In genomic region chr15:40787344-40787841, GRCh38 we compare ENCODE assay signal across 8 cellular contexts. TPM values are rescaled to one million over a fixed set of nuclear protein-coding genes. Genes with fewer than 3 reads are reported as not detected.
DNase-seq lines count a peak whose midpoint lies in the region; ATAC-seq and TF ChIP-seq lines count a peak whose summit lies in the region.

No MANE protein-coding gene starts in this region.

- TF ChIP-seq CTCF in 22Rv1 (IDR thresholded peaks at IDR 0.05) = no peak
- no peak for TF ChIP-seq CTCF in astrocyte of the spinal cord (IDR thresholded peaks at IDR 0.05; ENCODE audit: low read depth, low read length)
- TF ChIP-seq CTCF in transverse colon (IDR thresholded peaks at IDR 0.05) = no peak

- H3K27me3 ChIP-seq in mucosa of rectum (ENCODE audit: control insufficient read depth in 2 of 2, insufficient read depth in 2 of 2, low read length in 2 of 2) (no peaks in the 10 kb centered on the region), transverse colon (no peaks in the 10 kb centered on the region)

- TF ChIP-seq EP300 in Ishikawa (IDR thresholded peaks at IDR 0.05; ENCODE audit: borderline replicate concordance) (peak; percentile 98), transverse colon (IDR thresholded peaks at IDR 0.05; ENCODE audit: low read depth) (peak; percentile 20)

- no peak for ATAC-seq in HG02840 (IDR thresholded peaks at IDR 0.05; ENCODE audit: low FRiP score, unreplicated experiment)
- ATAC-seq in GM18873 (IDR thresholded peaks at IDR 0.05; ENCODE audit: low FRiP score, unreplicated experiment) = no peak

- in situ Hi-C loops in astrocyte of the spinal cord (cut with HindIII; ENCODE audit: low sequenced_read_pairs) (no loop called here), transverse colon (cut with MboI; ENCODE audit: low pct_ligation_motif_present in 1 of 4, low pct_unique_long_range_greater_than_20kb in 1 of 4, low sequenced_read_pairs in 3 of 4) (no loop called here)

- H3K36me3 ChIP-seq in mucosa of rectum (ENCODE audit: control insufficient read depth in 2 of 2, insufficient read depth in 2 of 2, low read length in 2 of 2) (peaks cover 0 to 6% of the 10 kb centered on the region in 2 donors), transverse colon (no peaks in the 10 kb centered on the region)

- peaks cover 25 to 43% of the 10 kb centered on the region in 2 donors for H3K4me1 ChIP-seq in mucosa of rectum (ENCODE audit: control insufficient read depth in 2 of 2, insufficient read depth in 2 of 2, low read length in 2 of 2)
- H3K4me1 ChIP-seq in transverse colon = peaks cover 4 to 71% (median 40%) of the 10 kb centered on the region in 4 donors

- H3K4me3 ChIP-seq in astrocyte of the spinal cord (ENCODE audit: low read depth, low read length) (no peak overlapping the region), mucosa of rectum (ENCODE audit: low read length in 2 of 2) (peak overlapping the region; percentile 14 to 26), transverse colon (no peak overlapping the region)

- H3K9ac ChIP-seq in mucosa of rectum (ENCODE audit: low read depth in 1 of 2, low read length in 2 of 2) = peak overlapping the region; percentile 20 to 62

- TF ChIP-seq POLR2A in transverse colon (IDR thresholded peaks at IDR 0.05) = no peak

- H3K27ac ChIP-seq in 22Rv1 = peak overlapping the region; percentile 87
- H3K27ac ChIP-seq in mucosa of rectum (ENCODE audit: low read depth in 2 of 2, low read length in 2 of 2) = peak overlapping the region; percentile 85 to 86
- H3K27ac ChIP-seq in transverse colon = peak overlapping the region; percentile 72 to 83 (median 79)

- WGBS in transverse colon (ENCODE audit: low coverage in 1 of 2), 2 donors = 30% methylated on average over 4 of the region's 4 CpGs; no CpG with 5 or more reads in 1 of the 2 donors

- peak; percentile 31 for TF ChIP-seq RAD21 in Ishikawa (IDR thresholded peaks at IDR 0.05; ENCODE audit: low read depth)

- no peaks in the 10 kb centered on the region for H3K9me3 ChIP-seq in mucosa of rectum (ENCODE audit: control insufficient read depth in 2 of 2, low read length in 2 of 2)
- H3K9me3 ChIP-seq in transverse colon = no peaks in the 10 kb centered on the region

- intact Hi-C loops in transverse colon (cut with DNase I; ENCODE audit: low total_unique reads) = no loop called here

- peak; percentile 55 for DNase-seq in SKM-1 treated with dmso at 0.1 percent for 144 hours (lab: John Stamatoyannopoulos, UW; ENCODE audit: unreplicated experiment)
- peak; percentile 87 for DNase-seq in astrocyte of the spinal cord (ENCODE audit: low read depth, low spot score)
- DNase-seq in transverse colon = peak; percentile 85

TF ChIP-seq in Ishikawa, 13 proteins besides CTCF, POLR2A, EP300 and RAD21:
- TF ChIP-seq NFIC (IDR thresholded peaks at IDR 0.05) (peak; percentile 99), TAF1 (IDR thresholded peaks at IDR 0.05; ENCODE audit: low read depth) (no peak; the same call in 1 of the 2 replicates), EGR1 (IDR thresholded peaks at IDR 0.05) (peak; percentile 18; the same call in 1 of the 2 replicates), USF1 (IDR thresholded peaks at IDR 0.05) (no peak), CEBPB (IDR thresholded peaks at IDR 0.05) (peak; percentile 99), ZBTB7A (IDR thresholded peaks at IDR 0.05; ENCODE audit: low read depth) (peak; percentile 42; the same call in 1 of the 2 replicates), FOXM1 (IDR thresholded peaks at IDR 0.05; ENCODE audit: borderline replicate concordance, low read depth) (peak; percentile 97), TEAD4 (IDR thresholded peaks at IDR 0.05) (peak; percentile 92), CREB1 (IDR thresholded peaks at IDR 0.05; ENCODE audit: low read depth) (no peak; the same call in 1 of the 2 replicates), YY1 (IDR thresholded peaks at IDR 0.05; ENCODE audit: low read depth) (peak; percentile 44; the same call in 1 of the 2 replicates), TCF12 (IDR thresholded peaks at IDR 0.05; ENCODE audit: low read depth) (peak; percentile 99)
- TF ChIP-seq, protein P1, sequence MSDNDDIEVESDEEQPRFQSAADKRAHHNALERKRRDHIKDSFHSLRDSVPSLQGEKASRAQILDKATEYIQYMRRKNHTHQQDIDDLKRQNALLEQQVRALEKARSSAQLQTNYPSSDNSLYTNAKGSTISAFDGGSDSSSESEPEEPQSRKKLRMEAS (IDR thresholded peaks at IDR 0.05) = peak; percentile 68
- TF ChIP-seq, protein P2, sequence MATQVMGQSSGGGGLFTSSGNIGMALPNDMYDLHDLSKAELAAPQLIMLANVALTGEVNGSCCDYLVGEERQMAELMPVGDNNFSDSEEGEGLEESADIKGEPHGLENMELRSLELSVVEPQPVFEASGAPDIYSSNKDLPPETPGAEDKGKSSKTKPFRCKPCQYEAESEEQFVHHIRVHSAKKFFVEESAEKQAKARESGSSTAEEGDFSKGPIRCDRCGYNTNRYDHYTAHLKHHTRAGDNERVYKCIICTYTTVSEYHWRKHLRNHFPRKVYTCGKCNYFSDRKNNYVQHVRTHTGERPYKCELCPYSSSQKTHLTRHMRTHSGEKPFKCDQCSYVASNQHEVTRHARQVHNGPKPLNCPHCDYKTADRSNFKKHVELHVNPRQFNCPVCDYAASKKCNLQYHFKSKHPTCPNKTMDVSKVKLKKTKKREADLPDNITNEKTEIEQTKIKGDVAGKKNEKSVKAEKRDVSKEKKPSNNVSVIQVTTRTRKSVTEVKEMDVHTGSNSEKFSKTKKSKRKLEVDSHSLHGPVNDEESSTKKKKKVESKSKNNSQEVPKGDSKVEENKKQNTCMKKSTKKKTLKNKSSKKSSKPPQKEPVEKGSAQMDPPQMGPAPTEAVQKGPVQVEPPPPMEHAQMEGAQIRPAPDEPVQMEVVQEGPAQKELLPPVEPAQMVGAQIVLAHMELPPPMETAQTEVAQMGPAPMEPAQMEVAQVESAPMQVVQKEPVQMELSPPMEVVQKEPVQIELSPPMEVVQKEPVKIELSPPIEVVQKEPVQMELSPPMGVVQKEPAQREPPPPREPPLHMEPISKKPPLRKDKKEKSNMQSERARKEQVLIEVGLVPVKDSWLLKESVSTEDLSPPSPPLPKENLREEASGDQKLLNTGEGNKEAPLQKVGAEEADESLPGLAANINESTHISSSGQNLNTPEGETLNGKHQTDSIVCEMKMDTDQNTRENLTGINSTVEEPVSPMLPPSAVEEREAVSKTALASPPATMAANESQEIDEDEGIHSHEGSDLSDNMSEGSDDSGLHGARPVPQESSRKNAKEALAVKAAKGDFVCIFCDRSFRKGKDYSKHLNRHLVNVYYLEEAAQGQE (IDR thresholded peaks at IDR 0.05; ENCODE audit: low read depth) = no peak

RNA-seq across cellular contexts. Expression of gene C15orf62, which starts 17.6 kb away (rescaled TPM):
- under 1 TPM in 2 of 4 donors, not detected in 2; 0.14 to 0.32 TPM for total RNA-seq in transverse colon

RNA-seq across cellular contexts. Expression of gene ZFYVE19, which starts 19.5 kb away (rescaled TPM):
- total RNA-seq in transverse colon = 10 to 100 TPM; 61.2 to 91.6 (median 69.9) TPM

RNA-seq across cellular contexts. Expression of gene DNAJC17, which starts 19.9 kb away (rescaled TPM):
- total RNA-seq in transverse colon = 10 to 100 TPM in 3 of 4 donors, 1 to 10 TPM in 1; 6.0 to 56.9 (median 22.3) TPM

RNA-seq across cellular contexts. Expression of gene GCHFR, which starts 23.5 kb away (rescaled TPM):
- total RNA-seq in transverse colon = 10 to 100 TPM; 22.5 to 58.5 (median 46.5) TPM

RNA-seq across cellular contexts. Expression of gene RMDN3, which starts 32.3 kb away (rescaled TPM):
- 100 to 1,000 TPM in 1 of 4 donors, 10 to 100 TPM in 3; 16.5 to 131 (median 32.7) TPM for total RNA-seq in transverse colon

Comparison
In these comparisons a context has a peak if more than half of its experiments do, and no peak if none do; other contexts are left out.
1. H3K4me3 ChIP-seq: peak in mucosa of rectum (2 of 2); none in astrocyte of the spinal cord (single experiment) and transverse colon (0 of 4).
2. Peak in every context shown above with its lines, with median percentiles within 50 percentile points of each other: H3K27ac ChIP-seq and DNase-seq.